17 cellular contexts compared by ENCODE assay signal in genomic region chr7:152520861-152521302, GRCh38.
"Had no signal": no experiment of that assay in that cellular context is flagged by ENCODE, and none has a peak within 500 bp of the region (broad histone marks: within the 10 kb centered on the region; RNA-seq: fewer than 3 reads in every experiment).

No MANE protein-coding gene starts in this region.

- H3K36me3 ChIP-seq: sigmoid colon, upper lobe of left lung had no signal

- DNase-seq: activated CD4-positive, alpha-beta memory T cell treated with anti-CD3 and anti-CD28 coated beads for 36 hours; activated gamma-delta T cell; activated naive CD8-positive, alpha-beta T cell treated with anti-CD3 and anti-CD28 coated beads, Interleukin-2, amount 10 ng/mL, durations not matched to agents 7 days and 5 days; activated T-cell treated with anti-CD3 and anti-CD28 coated beads, Interleukin-2, amount 50 U/mL, for 4 hours; effector CD8-positive, alpha-beta T cell; immature natural killer cell; left colon; mammary epithelial cell; naive thymus-derived CD8-positive, alpha-beta T cell; occipital lobe; sigmoid colon; stimulated activated CD4-positive, alpha-beta T cell treated with anti-CD3 and anti-CD28 coated beads, Interleukin-12 subunit alpha, Interleukin-12 subunit beta, amount 100 ng/mL, for 4 hours; stimulated activated naive CD4-positive, alpha-beta T cell treated with Interleukin-2 at 50 U/mL for 16 hours; T-helper 9 cell; upper lobe of left lung had no signal

- H3K4me3 ChIP-seq: coronary artery, sigmoid colon, upper lobe of left lung had no signal

- ATAC-seq: activated T-cell treated with anti-CD3 and anti-CD28 coated beads, Interleukin-2, amount 50 U/mL, for 4 hours; naive thymus-derived CD8-positive, alpha-beta T cell had no signal

- H3K27me3 ChIP-seq: sigmoid colon, upper lobe of left lung had no signal

- H3K27ac ChIP-seq: coronary artery, epithelial cell of prostate, sigmoid colon, upper lobe of left lung had no signal
